Comparison of ENCODE assay signal across 12 cellular contexts in the genomic region with DNA sequence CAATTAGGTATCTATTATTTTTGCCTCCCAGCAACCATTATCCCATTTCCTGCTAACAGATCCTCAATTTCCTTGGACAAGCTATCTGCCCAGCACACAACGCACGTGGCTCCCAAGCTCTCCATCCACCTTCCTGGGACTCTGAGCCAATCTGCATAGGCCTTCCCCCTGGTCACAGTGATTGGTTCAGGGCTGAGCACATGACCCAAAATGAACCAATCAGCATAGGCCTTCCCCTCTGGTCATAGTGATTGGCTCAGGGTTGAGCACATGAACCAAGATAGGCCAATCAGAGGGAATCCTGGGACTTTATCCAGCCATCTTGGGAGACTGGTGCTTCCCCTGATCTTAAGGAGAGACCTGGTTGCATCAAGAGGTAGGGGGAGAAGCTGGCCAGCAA. TPM values are rescaled to one million over a fixed set of nuclear protein-coding genes. Genes with fewer than 3 reads are reported as not detected.
DNase-seq lines count a peak whose midpoint lies in the region; ATAC-seq and TF ChIP-seq lines count a peak whose summit lies in the region.
"Had no signal": no experiment of that assay in that cellular context is flagged by ENCODE, and none has a peak within 500 bp of the region (broad histone marks: within the 10 kb centered on the region; RNA-seq: fewer than 3 reads in every experiment).

No MANE protein-coding gene starts in this region.

- peaks cover 11% of the 10 kb centered on the region; the same call in 1 of the 2 replicates for H3K9me3 ChIP-seq in PC-9 (ENCODE audit: insufficient read depth, low read depth)
- no peaks in the 10 kb centered on the region for H3K9me3 ChIP-seq in upper lobe of right lung
- no peaks in the 10 kb centered on the region for H3K9me3 ChIP-seq in MM.1S (replicated peaks; ENCODE audit: insufficient read depth, low read length)

- H3K4me3 ChIP-seq in PC-9 (peak overlapping the region; percentile 29; the same call in 1 of the 2 replicates), upper lobe of right lung (no peak overlapping the region), MM.1S (ENCODE audit: low read length) (no peak overlapping the region)

- H3K4me3 Mint-ChIP-seq in activated CD4-positive, alpha-beta T cell treated with anti-CD3 and anti-CD28 coated beads for 36 hours = no peak overlapping the region
- H3K4me3 Mint-ChIP-seq in activated CD4-positive, alpha-beta T cell treated with anti-CD3 and anti-CD28 coated beads, Interleukin-2, amount 10 ng/mL, durations not matched to agents 24 days and 14 days = no peak overlapping the region
- H3K4me3 Mint-ChIP-seq: H9 had no signal

- BruUV-seq in PC-9 (replicated peaks; lab: Mats Ljungman, UMichigan) = no TSS peak

- H3K79me2 ChIP-seq in PC-9 (ENCODE audit: low read depth) (peaks cover 48% of the 10 kb centered on the region), MM.1S (ENCODE audit: low read length) (no peaks in the 10 kb centered on the region)
- H3K79me2 ChIP-seq: parathyroid adenoma had no signal

- peaks cover 12% of the 10 kb centered on the region for H3K9me3 Mint-ChIP-seq in activated CD4-positive, alpha-beta T cell treated with anti-CD3 and anti-CD28 coated beads for 36 hours (ENCODE audit: low read depth)
- H3K9me3 Mint-ChIP-seq in activated CD4-positive, alpha-beta T cell treated with anti-CD3 and anti-CD28 coated beads, Interleukin-2, amount 10 ng/mL, durations not matched to agents 24 days and 14 days = peaks cover 8% of the 10 kb centered on the region

- H3K27me3 Mint-ChIP-seq in activated CD4-positive, alpha-beta T cell treated with anti-CD3 and anti-CD28 coated beads for 36 hours = peaks cover 20% of the 10 kb centered on the region
- H3K27me3 Mint-ChIP-seq in activated CD4-positive, alpha-beta T cell treated with anti-CD3 and anti-CD28 coated beads, Interleukin-2, amount 10 ng/mL, durations not matched to agents 24 days and 14 days = peaks cover 20% of the 10 kb centered on the region

- H3K9me2 ChIP-seq in PC-9 (ENCODE audit: insufficient read depth) = no peaks in the 10 kb centered on the region
- H3K9me2 ChIP-seq in MM.1S (replicated peaks; ENCODE audit: insufficient read depth, low read length) = no peaks in the 10 kb centered on the region

- peaks cover 54% of the 10 kb centered on the region for H3F3A ChIP-seq in PC-9 (ENCODE audit: insufficient read depth, low read depth)
- H3F3A ChIP-seq in MM.1S (ENCODE audit: insufficient read depth, low read length) = no peaks in the 10 kb centered on the region

- H4K20me1 ChIP-seq in PC-9 (ENCODE audit: insufficient read depth) (no peaks in the 10 kb centered on the region), MM.1S (ENCODE audit: insufficient read depth, low read length) (no peaks in the 10 kb centered on the region)

- H3K27ac ChIP-seq in PC-9 (peak overlapping the region; percentile 57), foreskin keratinocyte (no peak overlapping the region), upper lobe of right lung (peak overlapping the region; percentile 55), MM.1S (ENCODE audit: low read length) (no peak overlapping the region)
- H3K27ac ChIP-seq: parathyroid adenoma had no signal

- no peak for DNase-seq in activated CD4-positive, alpha-beta T cell treated with anti-CD3 and anti-CD28 coated beads for 36 hours
- DNase-seq in activated CD4-positive, alpha-beta T cell treated with anti-CD3 and anti-CD28 coated beads, Interleukin-2, amount 10 ng/mL, durations not matched to agents 24 days and 14 days = no peak
- DNase-seq in PC-9 = peak in 1 of 2 experiments; percentile 69
- peak in 1 of 2 donors; percentile 27 for DNase-seq in foreskin keratinocyte
- no peak for DNase-seq in upper lobe of right lung
- no peak for DNase-seq in MM.1S
- DNase-seq in SKM-1 treated with dmso at 0.1 percent for 144 hours (lab: John Stamatoyannopoulos, UW; ENCODE audit: unreplicated experiment) = no peak
- DNase-seq in NCI-H187 (lab: John Stamatoyannopoulos, UW) = no peak
- DNase-seq: H9, NCI-H1048 had no signal

- H3K4me1 ChIP-seq in PC-9 (replicated peaks; ENCODE audit: insufficient read depth) = peaks cover 58% of the 10 kb centered on the region
- no peaks in the 10 kb centered on the region for H3K4me1 ChIP-seq in foreskin keratinocyte
- peaks cover 23% of the 10 kb centered on the region for H3K4me1 ChIP-seq in upper lobe of right lung
- no peaks in the 10 kb centered on the region for H3K4me1 ChIP-seq in MM.1S (ENCODE audit: low read length)
- H3K4me1 ChIP-seq: parathyroid adenoma had no signal

- H3K36me3 ChIP-seq in PC-9 (ENCODE audit: low read depth) (peaks cover 21% of the 10 kb centered on the region; the same call in 1 of the 2 replicates), upper lobe of right lung (no peaks in the 10 kb centered on the region), MM.1S (replicated peaks; ENCODE audit: insufficient read depth, low read length) (no peaks in the 10 kb centered on the region)

- H3K27ac Mint-ChIP-seq in activated CD4-positive, alpha-beta T cell treated with anti-CD3 and anti-CD28 coated beads for 36 hours = no peak overlapping the region
- no peak overlapping the region for H3K27ac Mint-ChIP-seq in activated CD4-positive, alpha-beta T cell treated with anti-CD3 and anti-CD28 coated beads, Interleukin-2, amount 10 ng/mL, durations not matched to agents 24 days and 14 days

- peak; percentile 36 for ATAC-seq in activated CD4-positive, alpha-beta T cell treated with anti-CD3 and anti-CD28 coated beads for 36 hours
- peak; percentile 38 for ATAC-seq in foreskin keratinocyte
- peak; percentile 22 for ATAC-seq in upper lobe of right lung

- H3K9ac ChIP-seq in MM.1S (ENCODE audit: low read length) = no peak overlapping the region
- H3K9ac ChIP-seq: parathyroid adenoma had no signal

- H3K36me3 Mint-ChIP-seq in activated CD4-positive, alpha-beta T cell treated with anti-CD3 and anti-CD28 coated beads for 36 hours (ENCODE audit: low read depth) = peaks cover 5% of the 10 kb centered on the region
- H3K36me3 Mint-ChIP-seq in activated CD4-positive, alpha-beta T cell treated with anti-CD3 and anti-CD28 coated beads, Interleukin-2, amount 10 ng/mL, durations not matched to agents 24 days and 14 days (ENCODE audit: low read depth) = peaks cover 2% of the 10 kb centered on the region

- H3K4me1 Mint-ChIP-seq in activated CD4-positive, alpha-beta T cell treated with anti-CD3 and anti-CD28 coated beads for 36 hours = no peaks in the 10 kb centered on the region
- H3K4me1 Mint-ChIP-seq in activated CD4-positive, alpha-beta T cell treated with anti-CD3 and anti-CD28 coated beads, Interleukin-2, amount 10 ng/mL, durations not matched to agents 24 days and 14 days = peaks cover under 1% of the 10 kb centered on the region

- H2AFZ ChIP-seq in PC-9 (no peak overlapping the region), MM.1S (ENCODE audit: low read length) (no peak overlapping the region)
- H2AFZ ChIP-seq: parathyroid adenoma had no signal

- CTCF ChIA-PET in activated CD4-positive, alpha-beta T cell treated with anti-CD3 and anti-CD28 coated beads for 36 hours (lab: Charles Lee) = no interaction called here
- CTCF ChIA-PET in PC-9 (lab: Charles Lee) = interaction anchor here (0.5 kb wide), 1 partner anchor 15 kb away, joined by 3 read pairs; no protein-coding TSS in a partner anchor

- H3K27me3 ChIP-seq in PC-9 (ENCODE audit: insufficient read depth, low read depth) = no peaks in the 10 kb centered on the region
- peaks cover 23% of the 10 kb centered on the region for H3K27me3 ChIP-seq in foreskin keratinocyte
- H3K27me3 ChIP-seq in upper lobe of right lung = peaks cover 7% of the 10 kb centered on the region
- H3K27me3 ChIP-seq in MM.1S (replicated peaks; ENCODE audit: insufficient read depth, low read length) = peaks cover 34% of the 10 kb centered on the region

- TF ChIP-seq CTCF in PC-9 (conservative IDR thresholded peaks at IDR 0.05) (no peak), foreskin keratinocyte (conservative IDR thresholded peaks at IDR 0.05) (no peak), upper lobe of right lung (IDR thresholded peaks at IDR 0.05) (no peak), MM.1S (IDR thresholded peaks at IDR 0.05; ENCODE audit: low read length) (no peak)

- intact Hi-C loops in activated CD4-positive, alpha-beta T cell treated with anti-CD3 and anti-CD28 coated beads for 36 hours (cut with DNase I, micrococcal nuclease) = no loop called here
- intact Hi-C loops in activated CD4-positive, alpha-beta T cell treated with anti-CD3 and anti-CD28 coated beads, Interleukin-2, amount 10 ng/mL, durations not matched to agents 24 days and 14 days (cut with micrococcal nuclease) = no loop called here
- intact Hi-C loops in PC-9 (cut with micrococcal nuclease; ENCODE audit: unreplicated experiment) = no loop called here
- intact Hi-C loops in upper lobe of right lung (cut with DNase I) = no loop called here

- POLR2A ChIA-PET in activated CD4-positive, alpha-beta T cell treated with anti-CD3 and anti-CD28 coated beads for 36 hours (lab: Charles Lee) = no interaction called here
- POLR2A ChIA-PET in PC-9 (lab: Charles Lee; ENCODE audit: unreplicated experiment) = no interaction called here

- H3K4me2 ChIP-seq in PC-9 = peak overlapping the region; percentile 67
- H3K4me2 ChIP-seq in MM.1S (ENCODE audit: low read depth, low read length) = no peak overlapping the region

RNA-seq across cellular contexts. Expression of gene CPAMD8, which starts 5.8 kb away (rescaled TPM):
- under 1 TPM; 0.11 to 0.41 TPM for total RNA-seq in activated CD4-positive, alpha-beta T cell treated with anti-CD3 and anti-CD28 coated beads for 36 hours
- 0.28 and 0.33 TPM in 2 replicates for total RNA-seq in activated CD4-positive, alpha-beta T cell treated with anti-CD3 and anti-CD28 coated beads, Interleukin-2, amount 10 ng/mL, durations not matched to agents 24 days and 14 days
- total RNA-seq in PC-9 (2021) (23.7 and 25.8 TPM in 2 replicates), foreskin keratinocyte (0.17 and 0.25 TPM in 2 replicates), upper lobe of right lung (50.9 TPM)
- 0.12 and 0.25 TPM in 2 replicates for polyA plus RNA-seq in foreskin keratinocyte
- total RNA-seq: Daoy had no signal

RNA-seq across cellular contexts. Expression of gene HAUS8, which starts 54.4 kb away (rescaled TPM):
- 10 to 100 TPM; 32.6 to 41.7 TPM for total RNA-seq in activated CD4-positive, alpha-beta T cell treated with anti-CD3 and anti-CD28 coated beads for 36 hours
- total RNA-seq in activated CD4-positive, alpha-beta T cell treated with anti-CD3 and anti-CD28 coated beads, Interleukin-2, amount 10 ng/mL, durations not matched to agents 24 days and 14 days = 32.5 and 35.0 TPM in 2 replicates
- total RNA-seq in PC-9 (2021) (26.5 and 30.8 TPM in 2 replicates), foreskin keratinocyte (15.6 and 18.1 TPM in 2 replicates), upper lobe of right lung (8.1 TPM)
- polyA plus RNA-seq in foreskin keratinocyte = 18.7 and 20.6 TPM in 2 replicates

RNA-seq across cellular contexts. Expression of gene MYO9B, which starts 54.8 kb away (rescaled TPM):
- 10 to 100 TPM; 90.3 to 98.5 TPM for total RNA-seq in activated CD4-positive, alpha-beta T cell treated with anti-CD3 and anti-CD28 coated beads for 36 hours
- 120 TPM in 2 replicates for total RNA-seq in activated CD4-positive, alpha-beta T cell treated with anti-CD3 and anti-CD28 coated beads, Interleukin-2, amount 10 ng/mL, durations not matched to agents 24 days and 14 days
- total RNA-seq in PC-9 (2021) (81.2 and 103 TPM in 2 replicates), foreskin keratinocyte (41.3 and 48.6 TPM in 2 replicates), upper lobe of right lung (137 TPM)
- 29.1 and 32.6 TPM in 2 replicates for polyA plus RNA-seq in foreskin keratinocyte

Comparison
In these comparisons a context has a peak if more than half of its experiments do, and no peak if none do; other contexts are left out.
1. H3K27ac ChIP-seq: peak in PC-9 (single experiment) and upper lobe of right lung (single experiment); none in foreskin keratinocyte (single experiment) and MM.1S (single experiment).
2. RNA of gene CPAMD8, which starts 5.8 kb away (total RNA-seq): 50.9 TPM in upper lobe of right lung (single experiment) and 23.7 to 25.8 TPM in PC-9; 0.11 to 0.41 TPM in activated CD4-positive, alpha-beta T cell treated with anti-CD3 and anti-CD28 coated beads for 36 hours, 0.28 to 0.33 TPM in activated CD4-positive, alpha-beta T cell treated with anti-CD3 and anti-CD28 coated beads, Interleukin-2, amount 10 ng/mL, durations not matched to agents 24 days and 14 days and 0.17 to 0.25 TPM in foreskin keratinocyte; every median in the first group is over 10 times any median in the second.
3. Peak in every context shown above with its lines, with median percentiles within 50 percentile points of each other: ATAC-seq.